Comparison of ENCODE assay signal across 1 cellular context in the genomic region with DNA sequence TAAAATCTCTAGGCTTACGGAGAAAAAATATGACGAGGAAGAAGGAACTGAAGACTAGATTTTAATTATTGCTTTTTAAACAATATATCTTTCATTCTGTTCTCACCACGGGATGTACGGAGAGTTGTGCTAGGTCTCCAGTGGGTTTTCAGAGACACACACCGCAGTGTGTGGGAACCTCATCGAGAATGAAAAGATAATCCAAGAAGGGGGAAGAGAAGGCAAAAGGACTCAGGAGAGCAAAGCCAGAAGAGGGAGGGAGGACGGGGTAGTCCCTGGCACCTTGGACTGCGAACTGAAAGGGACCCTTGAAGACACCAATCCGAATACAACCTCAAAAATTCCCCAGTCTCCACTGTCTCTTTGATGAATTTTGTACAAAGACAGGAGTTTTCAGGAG.
TF ChIP-seq lines count a peak whose summit lies in the region.

No MANE protein-coding gene starts in this region.

TF ChIP-seq in K562, 482 proteins besides CTCF, POLR2A, EP300 and RAD21 (continued from another document):
- TF ChIP-seq, protein P1, sequence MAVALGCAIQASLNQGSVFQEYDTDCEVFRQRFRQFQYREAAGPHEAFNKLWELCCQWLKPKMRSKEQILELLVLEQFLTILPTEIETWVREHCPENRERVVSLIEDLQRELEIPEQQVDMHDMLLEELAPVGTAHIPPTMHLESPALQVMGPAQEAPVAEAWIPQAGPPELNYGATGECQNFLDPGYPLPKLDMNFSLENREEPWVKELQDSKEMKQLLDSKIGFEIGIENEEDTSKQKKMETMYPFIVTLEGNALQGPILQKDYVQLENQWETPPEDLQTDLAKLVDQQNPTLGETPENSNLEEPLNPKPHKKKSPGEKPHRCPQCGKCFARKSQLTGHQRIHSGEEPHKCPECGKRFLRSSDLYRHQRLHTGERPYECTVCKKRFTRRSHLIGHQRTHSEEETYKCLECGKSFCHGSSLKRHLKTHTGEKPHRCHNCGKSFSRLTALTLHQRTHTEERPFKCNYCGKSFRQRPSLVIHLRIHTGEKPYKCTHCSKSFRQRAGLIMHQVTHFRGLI (CRISPR knock-in tag; IDR thresholded peaks at IDR 0.05) = no peak
- no peak for TF ChIP-seq BRCA1 (IDR thresholded peaks at IDR 0.05)
- TF ChIP-seq BRCA1 (CRISPR knock-in tag; IDR thresholded peaks at IDR 0.05) = no peak
- no peak for TF ChIP-seq TAL1 (IDR thresholded peaks at IDR 0.05)
- TF ChIP-seq, protein P2, sequence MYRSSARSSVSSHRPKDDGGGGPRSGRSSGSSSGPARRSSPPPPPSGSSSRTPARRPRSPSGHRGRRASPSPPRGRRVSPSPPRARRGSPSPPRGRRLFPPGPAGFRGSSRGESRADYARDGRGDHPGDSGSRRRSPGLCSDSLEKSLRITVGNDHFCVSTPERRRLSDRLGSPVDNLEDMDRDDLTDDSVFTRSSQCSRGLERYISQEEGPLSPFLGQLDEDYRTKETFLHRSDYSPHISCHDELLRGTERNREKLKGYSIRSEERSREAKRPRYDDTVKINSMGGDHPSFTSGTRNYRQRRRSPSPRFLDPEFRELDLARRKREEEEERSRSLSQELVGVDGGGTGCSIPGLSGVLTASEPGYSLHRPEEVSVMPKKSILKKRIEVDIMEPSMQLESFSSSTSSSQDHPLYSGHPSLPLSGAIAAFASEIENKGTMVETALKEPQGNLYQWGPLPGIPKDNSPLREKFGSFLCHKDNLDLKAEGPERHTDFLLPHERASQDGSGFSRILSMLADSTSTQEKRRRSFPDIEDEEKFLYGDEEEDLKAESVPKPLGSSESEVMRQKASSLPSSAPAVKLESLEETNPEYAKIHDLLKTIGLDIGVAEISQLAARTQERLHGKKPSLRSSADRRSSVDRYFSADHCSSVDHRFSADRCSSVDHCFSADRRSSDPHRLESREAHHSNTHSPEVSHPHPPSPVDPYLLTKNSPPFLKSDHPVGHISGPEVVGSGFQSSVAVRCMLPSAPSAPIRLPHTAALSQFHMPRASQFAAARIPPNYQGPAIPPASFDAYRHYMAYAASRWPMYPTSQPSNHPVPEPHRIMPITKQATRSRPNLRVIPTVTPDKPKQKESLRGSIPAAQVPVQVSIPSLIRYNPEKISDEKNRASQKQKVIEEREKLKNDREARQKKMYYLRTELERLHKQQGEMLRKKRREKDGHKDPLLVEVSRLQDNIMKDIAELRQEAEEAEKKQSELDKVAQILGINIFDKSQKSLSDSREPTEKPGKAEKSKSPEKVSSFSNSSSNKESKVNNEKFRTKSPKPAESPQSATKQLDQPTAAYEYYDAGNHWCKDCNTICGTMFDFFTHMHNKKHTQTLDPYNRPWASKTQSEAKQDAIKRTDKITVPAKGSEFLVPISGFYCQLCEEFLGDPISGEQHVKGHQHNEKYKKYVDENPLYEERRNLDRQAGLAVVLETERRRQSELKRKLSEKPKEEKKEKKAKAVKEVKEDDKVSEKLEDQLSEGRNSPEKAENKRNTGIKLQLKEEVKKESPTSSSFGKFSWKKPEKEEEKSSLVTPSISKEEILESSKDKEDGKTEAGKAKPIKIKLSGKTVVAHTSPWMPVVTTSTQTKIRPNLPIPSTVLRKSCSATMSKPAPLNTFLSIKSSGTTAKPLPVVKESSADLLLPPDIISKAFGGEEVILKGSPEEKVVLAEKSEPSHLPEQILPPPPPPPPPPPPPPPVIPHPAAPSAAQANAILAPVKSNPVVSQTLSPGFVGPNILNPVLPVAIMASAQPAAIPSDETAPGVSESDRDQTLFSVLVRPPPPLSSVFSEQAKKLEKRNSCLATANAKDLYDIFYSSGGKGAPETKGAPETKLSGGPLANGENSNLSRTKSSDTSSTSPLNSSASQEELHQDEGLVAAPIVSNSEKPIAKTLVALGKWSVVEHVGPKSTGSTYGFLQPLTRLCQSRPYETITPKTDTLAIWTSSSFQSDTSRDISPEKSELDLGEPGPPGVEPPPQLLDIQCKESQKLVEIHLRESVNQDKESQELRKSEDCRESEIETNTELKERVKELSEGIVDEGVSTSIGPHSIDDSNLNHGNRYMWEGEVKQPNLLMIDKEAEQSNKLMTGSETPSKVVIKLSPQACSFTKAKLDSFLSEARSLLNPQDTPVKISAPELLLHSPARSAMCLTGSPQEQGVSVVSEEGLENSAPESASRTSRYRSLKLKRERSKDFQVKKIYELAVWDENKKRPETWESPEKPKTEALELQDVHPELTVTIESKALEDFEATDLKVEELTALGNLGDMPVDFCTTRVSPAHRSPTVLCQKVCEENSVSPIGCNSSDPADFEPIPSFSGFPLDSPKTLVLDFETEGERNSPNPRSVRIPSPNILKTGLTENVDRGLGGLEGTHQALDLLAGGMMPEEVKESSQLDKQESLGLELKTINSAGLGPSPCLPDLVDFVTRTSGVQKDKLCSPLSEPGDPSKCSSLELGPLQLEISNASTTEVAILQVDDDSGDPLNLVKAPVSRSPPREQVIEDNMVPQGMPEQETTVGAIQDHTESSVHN (IDR thresholded peaks at IDR 0.05; ENCODE audit: borderline replicate concordance in 1 of 2, low read depth in 1 of 2) = no peak
- no peak for TF ChIP-seq FOXK1 (CRISPR knock-in tag; IDR thresholded peaks at IDR 0.05; ENCODE audit: borderline replicate concordance)
- no peak for TF ChIP-seq HEY1 (CRISPR knock-in tag; IDR thresholded peaks at IDR 0.05; ENCODE audit: borderline replicate concordance)
- TF ChIP-seq RFX7 (CRISPR knock-in tag; IDR thresholded peaks at IDR 0.05) = no peak
- TF ChIP-seq NFRKB (IDR thresholded peaks at IDR 0.05; ENCODE audit: low read depth) = no peak
- TF ChIP-seq ZNF316 (IDR thresholded peaks at IDR 0.05) = no peak
- TF ChIP-seq, protein P3, sequence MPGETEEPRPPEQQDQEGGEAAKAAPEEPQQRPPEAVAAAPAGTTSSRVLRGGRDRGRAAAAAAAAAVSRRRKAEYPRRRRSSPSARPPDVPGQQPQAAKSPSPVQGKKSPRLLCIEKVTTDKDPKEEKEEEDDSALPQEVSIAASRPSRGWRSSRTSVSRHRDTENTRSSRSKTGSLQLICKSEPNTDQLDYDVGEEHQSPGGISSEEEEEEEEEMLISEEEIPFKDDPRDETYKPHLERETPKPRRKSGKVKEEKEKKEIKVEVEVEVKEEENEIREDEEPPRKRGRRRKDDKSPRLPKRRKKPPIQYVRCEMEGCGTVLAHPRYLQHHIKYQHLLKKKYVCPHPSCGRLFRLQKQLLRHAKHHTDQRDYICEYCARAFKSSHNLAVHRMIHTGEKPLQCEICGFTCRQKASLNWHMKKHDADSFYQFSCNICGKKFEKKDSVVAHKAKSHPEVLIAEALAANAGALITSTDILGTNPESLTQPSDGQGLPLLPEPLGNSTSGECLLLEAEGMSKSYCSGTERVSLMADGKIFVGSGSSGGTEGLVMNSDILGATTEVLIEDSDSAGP (CRISPR knock-in tag; IDR thresholded peaks at IDR 0.05) = no peak
- no peak for TF ChIP-seq DMBX1 (CRISPR knock-in tag; IDR thresholded peaks at IDR 0.05; ENCODE audit: borderline replicate concordance)
